In genomic region chr5:38046093-38046492, GRCh38 we compare ENCODE assay signal across 25 cellular contexts.
DNase-seq lines count a peak whose midpoint lies in the region; ATAC-seq and TF ChIP-seq lines count a peak whose summit lies in the region.
"Had no signal": no experiment of that assay in that cellular context is flagged by ENCODE, and none has a peak within 500 bp of the region (broad histone marks: within the 10 kb centered on the region; RNA-seq: fewer than 3 reads in every experiment).

No MANE protein-coding gene starts in this region.

- no peak for TF ChIP-seq CTCF in HEK293 (tag by site-specific recombination; IDR thresholded peaks at IDR 0.05)
- no peak for TF ChIP-seq CTCF in psoas muscle (IDR thresholded peaks at IDR 0.05)
- no peak for TF ChIP-seq CTCF in gastrocnemius medialis (IDR thresholded peaks at IDR 0.05 in 4 of 5, conservative IDR thresholded peaks at IDR 0.05 in 1 of 5)
- no peak for TF ChIP-seq CTCF in osteoblast (IDR thresholded peaks at IDR 0.05; ENCODE audit: extremely low read depth, low read depth, low read length)
- TF ChIP-seq CTCF in tibial nerve (IDR thresholded peaks at IDR 0.05): no peak
- no peak for TF ChIP-seq CTCF in CD4-positive, alpha-beta T cell (IDR thresholded peaks at IDR 0.05)

- peak in 1 of 2 donors; percentile 68 for DNase-seq in psoas muscle
- DNase-seq in gastrocnemius medialis: peak in 1 of 2 donors; percentile 23
- DNase-seq in osteoblast (ENCODE audit: insufficient read length, low spot score, missing footprints): no peak
- DNase-seq in tibial nerve (ENCODE audit: low spot score in 2 of 2): no peak
- DNase-seq in CD4-positive, alpha-beta T cell: no peak
- DNase-seq: AML-193; CD4-positive, alpha-beta memory T cell; CD8-positive, alpha-beta memory T cell; COR-L47; DMS 273 treated with DMSO at 0.1 percent for 48 hours; DMS153; DMS53; DMS79; DND-41; EL; GDM1 had no signal

- no peaks in the 10 kb centered on the region for H3K9me3 Mint-ChIP-seq in CD4-positive, alpha-beta T cell
- H3K9me3 Mint-ChIP-seq: CD8-positive, alpha-beta memory T cell had no signal

- no peaks in the 10 kb centered on the region for H3K79me2 ChIP-seq in osteoblast (ENCODE audit: insufficient read depth, low read length)

- H3K27me3 ChIP-seq in psoas muscle (ENCODE audit: insufficient read depth in 3 of 3, low read length in 2 of 3) (no peaks in the 10 kb centered on the region), gastrocnemius medialis (no peaks in the 10 kb centered on the region), skeletal muscle tissue (ENCODE audit: control insufficient read depth in 3 of 3, insufficient read depth in 3 of 3, low read length in 3 of 3) (no peaks in the 10 kb centered on the region), osteoblast (ENCODE audit: insufficient read depth, low read length) (no peaks in the 10 kb centered on the region), tibial nerve (no peaks in the 10 kb centered on the region)
- no peaks in the 10 kb centered on the region for H3K27me3 ChIP-seq in CD4-positive, alpha-beta T cell (ENCODE audit: control insufficient read depth, insufficient read depth, low read length)
- H3K27me3 ChIP-seq: BLaER1 treated with 17β-estradiol and CSF1 and Interleukin-3, amounts not matched to agents 10 nM and 100 nM had no signal

- CTCF ChIA-PET in HEK293 (lab: Yijun Ruan, JAX): no interaction called here
- CTCF ChIA-PET in CD4-positive, alpha-beta T cell (lab: Charles Lee): no interaction called here

- no peak overlapping the region for H2AFZ ChIP-seq in osteoblast (ENCODE audit: low read length)

- TF ChIP-seq POLR2A in gastrocnemius medialis (IDR thresholded peaks at IDR 0.05) (no peak), tibial nerve (IDR thresholded peaks at IDR 0.05) (no peak)

- H3K36me3 ChIP-seq in HEK293 (ENCODE audit: control insufficient read depth in 2 of 2, insufficient read depth in 1 of 2, low read length in 2 of 2) (no peaks in the 10 kb centered on the region), psoas muscle (ENCODE audit: insufficient read depth in 1 of 2, low read depth in 1 of 2) (no peaks in the 10 kb centered on the region), gastrocnemius medialis (no peaks in the 10 kb centered on the region), skeletal muscle tissue (ENCODE audit: control insufficient read depth in 3 of 3, insufficient read depth in 3 of 3, low read length in 3 of 3) (no peaks in the 10 kb centered on the region), osteoblast (ENCODE audit: insufficient read depth, low read length) (no peaks in the 10 kb centered on the region), tibial nerve (no peaks in the 10 kb centered on the region)
- H3K36me3 ChIP-seq: BLaER1 treated with 17β-estradiol and CSF1 and Interleukin-3, amounts not matched to agents 10 nM and 100 nM had no signal

- H3K4me3 ChIP-seq in HEK293 (ENCODE audit: low read depth, low read length) (no peak overlapping the region), psoas muscle (no peak overlapping the region), gastrocnemius medialis (no peak overlapping the region), skeletal muscle tissue (ENCODE audit: low read length in 3 of 3) (no peak overlapping the region), osteoblast (ENCODE audit: insufficient read depth, low read length) (no peak overlapping the region), tibial nerve (no peak overlapping the region)
- H3K4me3 ChIP-seq: A549; BLaER1 treated with 17β-estradiol and CSF1 and Interleukin-3, amounts not matched to agents 10 nM and 100 nM; GM12878 had no signal

- H3K36me3 Mint-ChIP-seq in CD4-positive, alpha-beta T cell (ENCODE audit: low read depth): no peaks in the 10 kb centered on the region
- H3K36me3 Mint-ChIP-seq: CD4-positive, alpha-beta memory T cell had no signal

- intact Hi-C loops in psoas muscle (cut with DNase I): loop anchor here in 1 of 2 donors (10.0 kb wide), 2 partner anchors 89 to 119 kb away; no protein-coding TSS in a partner anchor
- intact Hi-C loops in gastrocnemius medialis (cut with DNase I; ENCODE audit: low total_unique reads): no loop called here
- intact Hi-C loops in CD4-positive, alpha-beta T cell (cut with DNase I, micrococcal nuclease): no loop called here

- H3K27ac ChIP-seq in HEK293 (ENCODE audit: extremely low read depth, low read depth, low read length): no peak overlapping the region
- peak overlapping the region; percentile 73 for H3K27ac ChIP-seq in psoas muscle
- peak overlapping the region in 3 of 4 donors; percentile 33 to 46 (median 37) for H3K27ac ChIP-seq in gastrocnemius medialis
- peak overlapping the region; percentile 46 for H3K27ac ChIP-seq in skeletal muscle tissue (ENCODE audit: low read depth, low read length)
- no peak overlapping the region for H3K27ac ChIP-seq in osteoblast (ENCODE audit: low read depth, low read length)
- H3K27ac ChIP-seq in tibial nerve: no peak overlapping the region
- H3K27ac ChIP-seq in CD4-positive, alpha-beta T cell (ENCODE audit: low read depth, low read length): no peak overlapping the region
- H3K27ac ChIP-seq: 22Rv1; A549; BLaER1 treated with 17β-estradiol and CSF1 and Interleukin-3, amounts not matched to agents 10 nM and 100 nM; C4-2B had no signal

- H3K4me1 Mint-ChIP-seq in CD4-positive, alpha-beta T cell (ENCODE audit: low read depth): no peaks in the 10 kb centered on the region
- H3K4me1 Mint-ChIP-seq: B cell; CD4-positive, alpha-beta memory T cell; CD8-positive, alpha-beta memory T cell had no signal

- H3K9ac ChIP-seq in skeletal muscle tissue (ENCODE audit: low read depth in 1 of 3, low read length in 3 of 3): no peak overlapping the region
- H3K9ac ChIP-seq: BLaER1 treated with 17β-estradiol and CSF1 and Interleukin-3, amounts not matched to agents 10 nM and 100 nM had no signal

- 26 to 54% (median 28%) methylated on average over 7 of the region's 7 CpGs for WGBS in psoas muscle, 3 donors
- WGBS in tibial nerve, 2 donors: 64 to 72% methylated on average over 7 of the region's 7 CpGs

- no peaks in the 10 kb centered on the region for H4K20me1 ChIP-seq in osteoblast (ENCODE audit: insufficient read depth, low read length)
- H4K20me1 ChIP-seq: BLaER1 treated with 17β-estradiol and CSF1 and Interleukin-3, amounts not matched to agents 10 nM and 100 nM had no signal

- in situ Hi-C loops in gastrocnemius medialis (cut with MboI; ENCODE audit: low sequenced_read_pairs in 4 of 4): loop anchor here in 1 of 4 donors (25.0 kb wide), 1 partner anchor 141 kb away; no protein-coding TSS in a partner anchor

- no peak overlapping the region for H3K4me3 Mint-ChIP-seq in CD4-positive, alpha-beta T cell
- H3K4me3 Mint-ChIP-seq: B cell; CD4-positive, alpha-beta memory T cell; CD8-positive, alpha-beta memory T cell had no signal

- H3K9me3 ChIP-seq in HEK293 (ENCODE audit: control insufficient read depth, insufficient read depth, low read depth, low read length) (no peaks in the 10 kb centered on the region), psoas muscle (no peaks in the 10 kb centered on the region), gastrocnemius medialis (no peaks in the 10 kb centered on the region), skeletal muscle tissue (ENCODE audit: control insufficient read depth in 3 of 3, low read length in 3 of 3) (no peaks in the 10 kb centered on the region), osteoblast (ENCODE audit: low read depth, low read length) (no peaks in the 10 kb centered on the region), tibial nerve (no peaks in the 10 kb centered on the region)
- no peaks in the 10 kb centered on the region for H3K9me3 ChIP-seq in CD4-positive, alpha-beta T cell (ENCODE audit: control insufficient read depth, low read length)
- H3K9me3 ChIP-seq: A549 had no signal

- TF ChIP-seq EP300 in tibial nerve (IDR thresholded peaks at IDR 0.05): no peak

- POLR2A ChIA-PET in HEK293 (lab: Yijun Ruan, JAX): no interaction called here
- POLR2A ChIA-PET in CD4-positive, alpha-beta T cell (lab: Charles Lee): no interaction called here

- peaks cover 5% of the 10 kb centered on the region for H3K27me3 Mint-ChIP-seq in CD4-positive, alpha-beta T cell

- H3K4me1 ChIP-seq in HEK293 (ENCODE audit: control insufficient read depth, insufficient read depth, low read length) (no peaks in the 10 kb centered on the region), psoas muscle (peaks cover 5% of the 10 kb centered on the region), gastrocnemius medialis (no peaks in the 10 kb centered on the region), skeletal muscle tissue (ENCODE audit: control insufficient read depth in 3 of 3, insufficient read depth in 3 of 3, low read length in 3 of 3) (peaks cover 0 to 11% (median 7%) of the 10 kb centered on the region in 3 donors), osteoblast (ENCODE audit: insufficient read depth, low read length) (no peaks in the 10 kb centered on the region), tibial nerve (no peaks in the 10 kb centered on the region)
- H3K4me1 ChIP-seq: A549 had no signal

- no peak overlapping the region for H3K27ac Mint-ChIP-seq in CD4-positive, alpha-beta T cell
- H3K27ac Mint-ChIP-seq: B cell; CD4-positive, alpha-beta memory T cell; CD8-positive, alpha-beta memory T cell had no signal

- no peak overlapping the region for H3K4me2 ChIP-seq in osteoblast (ENCODE audit: insufficient read depth, low read length)
- H3K4me2 ChIP-seq: A549; BLaER1 treated with 17β-estradiol and CSF1 and Interleukin-3, amounts not matched to agents 10 nM and 100 nM had no signal

- peak; percentile 46 to 93 (median 86) for ATAC-seq in psoas muscle
- ATAC-seq in gastrocnemius medialis: peak; percentile 69 to 77
- ATAC-seq in GM19463 (IDR thresholded peaks at IDR 0.05; ENCODE audit: unreplicated experiment): no peak
- ATAC-seq in CD4-positive, alpha-beta T cell (ENCODE audit: poor library complexity): no peak
- ATAC-seq: A549, GM12878 had no signal

Comparison
In these comparisons a context has a peak if more than half of its experiments do, and no peak if none do; other contexts are left out.
1. H3K27ac ChIP-seq: peak in psoas muscle (single experiment), gastrocnemius medialis (3 of 4) and skeletal muscle tissue (single experiment); none in HEK293 (single experiment), osteoblast (single experiment), tibial nerve (0 of 4) and CD4-positive, alpha-beta T cell (single experiment).
2. ATAC-seq: peak in psoas muscle (4 of 4) and gastrocnemius medialis (2 of 2); none in GM19463 (single experiment) and CD4-positive, alpha-beta T cell (single experiment).